28 cellular contexts compared by ENCODE assay signal in genomic region chr17:17086585-17086984, GRCh38. TPM values are rescaled to one million over a fixed set of nuclear protein-coding genes. Genes with fewer than 3 reads are reported as not detected.
DNase-seq lines count a peak whose midpoint lies in the region; ATAC-seq and TF ChIP-seq lines count a peak whose summit lies in the region.
"Had no signal": no experiment of that assay in that cellular context is flagged by ENCODE, and none has a peak within 500 bp of the region (broad histone marks: within the 10 kb centered on the region; RNA-seq: fewer than 3 reads in every experiment).

No MANE protein-coding gene starts in this region.

- TF ChIP-seq POLR2A in heart left ventricle (IDR thresholded peaks at IDR 0.05), result no peak

- H3K27me3 Mint-ChIP-seq in chondrocyte (ENCODE audit: low read depth) (no peaks in the 10 kb centered on the region), neural crest cell (ENCODE audit: low read depth) (no peaks in the 10 kb centered on the region)
- H3K27me3 Mint-ChIP-seq: activated CD4-positive, alpha-beta memory T cell treated with anti-CD3 and anti-CD28 coated beads, Interleukin-2, amount 10 ng/mL, durations not matched to agents 7 days and 5 days; activated naive CD8-positive, alpha-beta T cell treated with anti-CD3 and anti-CD28 coated beads, Interleukin-2, amount 50 U/mL, for 24 hours had no signal

- H3K27ac ChIP-seq in left ventricle myocardium inferior (replicated peaks) (peak overlapping the region; percentile 68), heart left ventricle (peak overlapping the region in 3 of 12 donors; percentile 18 to 70 (median 60)), foreskin keratinocyte (no peak overlapping the region), SJCRH30 (no peak overlapping the region)
- H3K27ac ChIP-seq: thyroid gland had no signal

- H3K9me3 Mint-ChIP-seq in chondrocyte (ENCODE audit: low read depth), result no peaks in the 10 kb centered on the region
- no peaks in the 10 kb centered on the region for H3K9me3 Mint-ChIP-seq in neural crest cell
- H3K9me3 Mint-ChIP-seq: activated CD4-positive, alpha-beta memory T cell treated with anti-CD3 and anti-CD28 coated beads, Interleukin-2, amount 10 ng/mL, durations not matched to agents 7 days and 5 days; activated naive CD8-positive, alpha-beta T cell treated with anti-CD3 and anti-CD28 coated beads, Interleukin-2, amount 50 U/mL, for 24 hours had no signal

- H3K9me3 ChIP-seq in left ventricle myocardium inferior (replicated peaks) (no peaks in the 10 kb centered on the region), heart left ventricle (no peaks in the 10 kb centered on the region), SJCRH30 (replicated peaks) (no peaks in the 10 kb centered on the region)
- H3K9me3 ChIP-seq: HAP-1, stomach, thyroid gland had no signal

- H3K36me3 ChIP-seq in left ventricle myocardium inferior (peaks cover 22% of the 10 kb centered on the region), heart left ventricle (peaks cover 0 to 71% (median 29%) of the 10 kb centered on the region in 9 donors), SJCRH30 (peaks cover 57% of the 10 kb centered on the region)

- intact Hi-C loops in left ventricle myocardium inferior (cut with micrococcal nuclease) (no loop called here), heart left ventricle (cut with DNase I) (no loop called here)

- no peak overlapping the region for H3K27ac Mint-ChIP-seq in chondrocyte (ENCODE audit: unreplicated experiment)
- peak overlapping the region; percentile 84 for H3K27ac Mint-ChIP-seq in neural crest cell (ENCODE audit: unreplicated experiment)
- H3K27ac Mint-ChIP-seq: activated CD4-positive, alpha-beta memory T cell treated with anti-CD3 and anti-CD28 coated beads, Interleukin-2, amount 10 ng/mL, durations not matched to agents 7 days and 5 days; activated naive CD8-positive, alpha-beta T cell treated with anti-CD3 and anti-CD28 coated beads, Interleukin-2, amount 50 U/mL, for 24 hours had no signal

- H3K36me3 Mint-ChIP-seq in chondrocyte (ENCODE audit: low read depth) (peaks cover 9% of the 10 kb centered on the region), neural crest cell (ENCODE audit: low read depth) (peaks cover 3% of the 10 kb centered on the region)

- DNase-seq in left ventricle myocardium inferior (no peak), heart left ventricle (no peak), chondrocyte (ENCODE audit: low spot score) (peak; percentile 17), neural crest cell (ENCODE audit: low read depth, low spot score) (no peak), foreskin keratinocyte (no peak), SJCRH30 (no peak), NCI-H510A treated with DMSO at 0.1 percent for 48 hours (lab: John Stamatoyannopoulos, UW) (no peak), anterior cingulate cortex (lab: John Stamatoyannopoulos, UW) (no peak)
- DNase-seq: activated CD4-positive, alpha-beta memory T cell treated with anti-CD3 and anti-CD28 coated beads, Interleukin-2, amount 10 ng/mL, durations not matched to agents 7 days and 5 days; activated CD4-positive, CD25-positive, alpha-beta regulatory T cell; activated gamma-delta T cell; activated naive CD8-positive, alpha-beta T cell treated with anti-CD3 and anti-CD28 coated beads, Interleukin-2, amount 50 U/mL, for 24 hours; C1 segment of cervical spinal cord; cerebellar nuclear complex; DND-41; foreskin fibroblast; hippocampal formation; IMR-90; mesenchymal stem cell; NCI-H1048; NCI-H187; NCI-H2171 treated with DMSO at 0.1 percent for 48 hours; NCI-H524 treated with DMSO at 0.1 percent for 48 hours; SHP77 treated with DMSO at 0.1 percent for 48 hours; stomach had no signal

- ATAC-seq in heart left ventricle (no peak), foreskin keratinocyte (no peak)
- ATAC-seq: activated naive CD8-positive, alpha-beta T cell treated with anti-CD3 and anti-CD28 coated beads, Interleukin-2, amount 50 U/mL, for 24 hours had no signal

- H3K4me3 ChIP-seq in left ventricle myocardium inferior, result no peak overlapping the region
- H3K4me3 ChIP-seq in heart left ventricle, result no peak overlapping the region
- H3K4me3 ChIP-seq in SJCRH30, result no peak overlapping the region
- H3K4me3 ChIP-seq: HAP-1, skin epidermis, stomach, thyroid gland had no signal

- H3K4me1 ChIP-seq in left ventricle myocardium inferior, result peaks cover 89% of the 10 kb centered on the region
- H3K4me1 ChIP-seq in heart left ventricle, result peaks cover 8 to 77% (median 44%) of the 10 kb centered on the region in 12 donors
- H3K4me1 ChIP-seq in foreskin keratinocyte, result peaks cover 13% of the 10 kb centered on the region
- H3K4me1 ChIP-seq in SJCRH30, result peaks cover 3% of the 10 kb centered on the region; the same call in 1 of the 2 replicates
- H3K4me1 ChIP-seq: HAP-1 had no signal

- 91 to 97% (median 92%) methylated on average over 6 of the region's 6 CpGs for WGBS in heart left ventricle, 4 donors

- H3K4me1 Mint-ChIP-seq in chondrocyte (ENCODE audit: low read depth), result peaks cover 22% of the 10 kb centered on the region
- peaks cover 5% of the 10 kb centered on the region for H3K4me1 Mint-ChIP-seq in neural crest cell

- no peak for TF ChIP-seq CTCF in left ventricle myocardium inferior (IDR thresholded peaks at IDR 0.05; ENCODE audit: borderline replicate concordance)
- TF ChIP-seq CTCF in heart left ventricle (IDR thresholded peaks at IDR 0.05), result no peak
- no peak for TF ChIP-seq CTCF in chondrocyte (IDR thresholded peaks at IDR 0.05)
- no peak for TF ChIP-seq CTCF in neural crest cell (conservative IDR thresholded peaks at IDR 0.05)
- TF ChIP-seq CTCF in foreskin keratinocyte (conservative IDR thresholded peaks at IDR 0.05), result no peak

- no peaks in the 10 kb centered on the region for H3K27me3 ChIP-seq in left ventricle myocardium inferior (ENCODE audit: low read depth)
- H3K27me3 ChIP-seq in heart left ventricle, result no peaks in the 10 kb centered on the region
- no peaks in the 10 kb centered on the region for H3K27me3 ChIP-seq in foreskin keratinocyte
- no peaks in the 10 kb centered on the region for H3K27me3 ChIP-seq in SJCRH30
- H3K27me3 ChIP-seq: stomach, thyroid gland had no signal

- H3K4me3 Mint-ChIP-seq in chondrocyte (ENCODE audit: unreplicated experiment) (no peak overlapping the region), neural crest cell (no peak overlapping the region)
- H3K4me3 Mint-ChIP-seq: activated CD4-positive, alpha-beta memory T cell treated with anti-CD3 and anti-CD28 coated beads, Interleukin-2, amount 10 ng/mL, durations not matched to agents 7 days and 5 days; activated naive CD8-positive, alpha-beta T cell treated with anti-CD3 and anti-CD28 coated beads, Interleukin-2, amount 50 U/mL, for 24 hours had no signal

RNA-seq across cellular contexts. Expression of gene MPRIP, which starts 44.3 kb away (rescaled TPM):
- total RNA-seq in left ventricle myocardium inferior, result 350 TPM
- total RNA-seq in heart left ventricle, result 100 to 1,000 TPM; 131 to 686 (median 343) TPM
- 100 to 1,000 TPM; 237 to 476 TPM for polyA plus RNA-seq in heart left ventricle
- 197 to 352 TPM (median 345 TPM) in 3 replicates for total RNA-seq in chondrocyte
- total RNA-seq in neural crest cell, result 241 and 244 TPM in 2 replicates
- 130 and 150 TPM in 2 replicates for total RNA-seq in foreskin keratinocyte
- 104 and 109 TPM in 2 replicates for polyA plus RNA-seq in foreskin keratinocyte
- total RNA-seq in SJCRH30 (2014; rRNA removed; shearing (Covaris generic)), result 312 and 334 TPM in 2 replicates
